24 cellular contexts compared by ENCODE assay signal in genomic region chr16:63581560-63581959, GRCh38.
A peak's percentile ranks its signal among the peaks of the same experiment; 100 is the strongest.
DNase-seq lines count a peak whose midpoint lies in the region; ATAC-seq and TF ChIP-seq lines count a peak whose summit lies in the region.
"Had no signal": no experiment of that assay in that cellular context is flagged by ENCODE, and none has a peak within 500 bp of the region (broad histone marks: within the 10 kb centered on the region; RNA-seq: fewer than 3 reads in every experiment).

No MANE protein-coding gene starts in this region.

- peaks cover 6% of the 10 kb centered on the region for H3K27me3 Mint-ChIP-seq in nephron progenitor cell (ENCODE audit: low read depth, poor library complexity)

- 33% methylated on average over 5 of the region's 5 CpGs for WGBS in right cardiac atrium

- H3K27ac ChIP-seq in right atrium auricular region (peak overlapping the region in 1 of 2 donors; percentile 53), cardiac muscle cell (no peak overlapping the region), right cardiac atrium (ENCODE audit: low read length) (no peak overlapping the region)
- H3K27ac ChIP-seq: GM23248, SJSA1 had no signal

- no peaks in the 10 kb centered on the region for H3K9me3 Mint-ChIP-seq in nephron progenitor cell

- H3K4me1 Mint-ChIP-seq in nephron progenitor cell = peaks cover 5% of the 10 kb centered on the region

- H3K4me3 ChIP-seq in right atrium auricular region (no peak overlapping the region), cardiac muscle cell (no peak overlapping the region), right cardiac atrium (ENCODE audit: low read length) (no peak overlapping the region)
- H3K4me3 ChIP-seq: GM23248, K562, SJSA1 had no signal

- DNase-seq in Right ventricle myocardium inferior (ENCODE audit: missing footprints) (peak; percentile 62), right atrium auricular region (ENCODE audit: low spot score) (no peak), cardiac muscle cell (ENCODE audit: low read depth in 1 of 2, low spot score in 1 of 2) (peak; percentile 26 to 44), right cardiac atrium (peak; percentile 26 to 66 (median 58)), UCSD-AML1 (lab: John Stamatoyannopoulos, UW; ENCODE audit: unreplicated experiment) (no peak), NCI-H748 (lab: John Stamatoyannopoulos, UW; ENCODE audit: unreplicated experiment) (no peak), nephron progenitor cell (no peak), GM20000 (ENCODE audit: low spot score) (no peak)
- DNase-seq: 8988T, DMS153, DND-41, GM23248, H7, Kasumi-1, NCI-H1092 treated with DMSO at 0.1 percent for 48 hours, NCI-H1436, NCI-H187, NCI-H2171 treated with DMSO at 0.1 percent for 48 hours, NCI-H345, NCI-H510A treated with DMSO at 0.1 percent for 48 hours, NCI-H774, PC-3 had no signal

- no peak overlapping the region for H3K27ac Mint-ChIP-seq in nephron progenitor cell

- H3K9me3 ChIP-seq in right atrium auricular region (no peaks in the 10 kb centered on the region), cardiac muscle cell (ENCODE audit: low read depth) (no peaks in the 10 kb centered on the region), right cardiac atrium (ENCODE audit: control insufficient read depth, low read length) (no peaks in the 10 kb centered on the region)
- H3K9me3 ChIP-seq: SJSA1 had no signal

- no peak overlapping the region for H3K4me3 Mint-ChIP-seq in nephron progenitor cell

- no peaks in the 10 kb centered on the region for H3K4me1 ChIP-seq in right atrium auricular region
- H3K4me1 ChIP-seq in cardiac muscle cell (ENCODE audit: low read depth) = peaks cover 6% of the 10 kb centered on the region
- no peaks in the 10 kb centered on the region for H3K4me1 ChIP-seq in right cardiac atrium (ENCODE audit: control insufficient read depth, insufficient read depth, low read length)
- H3K4me1 ChIP-seq: SJSA1 had no signal

- no peaks in the 10 kb centered on the region for H3K36me3 Mint-ChIP-seq in nephron progenitor cell (ENCODE audit: low read depth)

- intact Hi-C loops in Right ventricle myocardium inferior (cut with DNase I) (loop anchor here (10.0 kb wide), 1 partner anchor 103 kb away; no protein-coding TSS in a partner anchor), right cardiac atrium (cut with DNase I) (no loop called here)

- H3K27me3 ChIP-seq in right atrium auricular region (no peaks in the 10 kb centered on the region), cardiac muscle cell (no peaks in the 10 kb centered on the region), right cardiac atrium (ENCODE audit: control insufficient read depth, insufficient read depth) (no peaks in the 10 kb centered on the region)
- H3K27me3 ChIP-seq: SJSA1 had no signal

- TF ChIP-seq CTCF in right atrium auricular region (IDR thresholded peaks at IDR 0.05) = no peak
- no peak for TF ChIP-seq CTCF in cardiac muscle cell (IDR thresholded peaks at IDR 0.05; ENCODE audit: low read depth, low read length)
- no peak for TF ChIP-seq CTCF in nephron progenitor cell (IDR thresholded peaks at IDR 0.05)
- no peak for TF ChIP-seq CTCF in GM20000 (IDR thresholded peaks at IDR 0.05; ENCODE audit: extremely low read depth, missing control alignments)

- ATAC-seq in Right ventricle myocardium inferior (peak; percentile 92), right cardiac atrium (peak; percentile 79 to 83)
- ATAC-seq: K562, PC-3 had no signal

- no peaks in the 10 kb centered on the region for H3K36me3 ChIP-seq in right atrium auricular region
- H3K36me3 ChIP-seq in cardiac muscle cell = no peaks in the 10 kb centered on the region
- H3K36me3 ChIP-seq: SJSA1 had no signal

Comparison
In these comparisons a context has a peak if more than half of its experiments do, and no peak if none do; other contexts are left out.
1. DNase-seq: peak in Right ventricle myocardium inferior (single experiment), cardiac muscle cell (2 of 2) and right cardiac atrium (3 of 3); none in right atrium auricular region (single experiment), UCSD-AML1 (single experiment), NCI-H748 (single experiment), nephron progenitor cell (single experiment) and GM20000 (single experiment).